Comparison of ENCODE assay signal across 15 cellular contexts in genomic region chr2:8241317-8241716, GRCh38.
DNase-seq lines count a peak whose midpoint lies in the region; ATAC-seq and TF ChIP-seq lines count a peak whose summit lies in the region.
"Had no signal": no experiment of that assay in that cellular context is flagged by ENCODE, and none has a peak within 500 bp of the region (broad histone marks: within the 10 kb centered on the region; RNA-seq: fewer than 3 reads in every experiment).

No MANE protein-coding gene starts in this region.

- H3K9me3 Mint-ChIP-seq in activated naive CD8-positive, alpha-beta T cell treated with anti-CD3 and anti-CD28 coated beads, Interleukin-2, amount 50 U/mL, for 24 hours = peaks cover 18% of the 10 kb centered on the region
- peaks cover 22% of the 10 kb centered on the region for H3K9me3 Mint-ChIP-seq in activated naive CD8-positive, alpha-beta T cell treated with anti-CD3 and anti-CD28 coated beads for 36 hours
- peaks cover 0 to 2% of the 10 kb centered on the region in 2 donors for H3K9me3 Mint-ChIP-seq in natural killer cell

- peak overlapping the region; percentile 15 for H3K27ac Mint-ChIP-seq in activated naive CD8-positive, alpha-beta T cell treated with anti-CD3 and anti-CD28 coated beads, Interleukin-2, amount 50 U/mL, for 24 hours
- H3K27ac Mint-ChIP-seq in activated naive CD8-positive, alpha-beta T cell treated with anti-CD3 and anti-CD28 coated beads for 36 hours = no peak overlapping the region
- H3K27ac Mint-ChIP-seq in natural killer cell = peak overlapping the region; percentile 70 to 76
- H3K27ac Mint-ChIP-seq: CD4-positive, alpha-beta T cell had no signal

- no peak overlapping the region for H3K4me3 Mint-ChIP-seq in activated naive CD8-positive, alpha-beta T cell treated with anti-CD3 and anti-CD28 coated beads, Interleukin-2, amount 50 U/mL, for 24 hours
- no peak overlapping the region for H3K4me3 Mint-ChIP-seq in activated naive CD8-positive, alpha-beta T cell treated with anti-CD3 and anti-CD28 coated beads for 36 hours
- no peak overlapping the region for H3K4me3 Mint-ChIP-seq in natural killer cell
- H3K4me3 Mint-ChIP-seq: CD4-positive, alpha-beta T cell had no signal

- intact Hi-C loops in natural killer cell (cut with micrococcal nuclease) = no loop called here

- H3K27me3 Mint-ChIP-seq in activated naive CD8-positive, alpha-beta T cell treated with anti-CD3 and anti-CD28 coated beads, Interleukin-2, amount 50 U/mL, for 24 hours = peaks cover 7% of the 10 kb centered on the region
- peaks cover 22% of the 10 kb centered on the region for H3K27me3 Mint-ChIP-seq in activated naive CD8-positive, alpha-beta T cell treated with anti-CD3 and anti-CD28 coated beads for 36 hours
- H3K27me3 Mint-ChIP-seq in natural killer cell (ENCODE audit: low read depth in 2 of 2) = no peaks in the 10 kb centered on the region

- H3K36me3 Mint-ChIP-seq in activated naive CD8-positive, alpha-beta T cell treated with anti-CD3 and anti-CD28 coated beads, Interleukin-2, amount 50 U/mL, for 24 hours (ENCODE audit: low read depth) = no peaks in the 10 kb centered on the region
- H3K36me3 Mint-ChIP-seq in activated naive CD8-positive, alpha-beta T cell treated with anti-CD3 and anti-CD28 coated beads for 36 hours = peaks cover 4% of the 10 kb centered on the region
- peaks cover 31% of the 10 kb centered on the region for H3K36me3 Mint-ChIP-seq in natural killer cell

- no peak for ATAC-seq in activated naive CD8-positive, alpha-beta T cell treated with anti-CD3 and anti-CD28 coated beads, Interleukin-2, amount 50 U/mL, for 24 hours
- no peak for ATAC-seq in natural killer cell
- ATAC-seq: Right ventricle myocardium inferior had no signal

- H3K4me1 Mint-ChIP-seq in activated naive CD8-positive, alpha-beta T cell treated with anti-CD3 and anti-CD28 coated beads, Interleukin-2, amount 50 U/mL, for 24 hours = peaks cover 24% of the 10 kb centered on the region
- peaks cover 16% of the 10 kb centered on the region for H3K4me1 Mint-ChIP-seq in activated naive CD8-positive, alpha-beta T cell treated with anti-CD3 and anti-CD28 coated beads for 36 hours
- peaks cover 33 to 61% of the 10 kb centered on the region in 2 donors for H3K4me1 Mint-ChIP-seq in natural killer cell

- no peak for TF ChIP-seq CTCF in natural killer cell (IDR thresholded peaks at IDR 0.05)

- DNase-seq in activated naive CD8-positive, alpha-beta T cell treated with anti-CD3 and anti-CD28 coated beads, Interleukin-2, amount 50 U/mL, for 24 hours = no peak
- no peak for DNase-seq in activated naive CD8-positive, alpha-beta T cell treated with anti-CD3 and anti-CD28 coated beads for 36 hours
- DNase-seq in ecto neural progenitor cell (ENCODE audit: low spot score) (peak; percentile 24), natural killer cell (no peak), dedifferentiated amniotic fluid mesenchymal stem cell (ENCODE audit: extremely low spot score) (no peak), Ammon's horn (ENCODE audit: low spot score) (no peak), NCI-H2196 treated with DMSO at 0.1 percent for 48 hours (lab: John Stamatoyannopoulos, UW; ENCODE audit: unreplicated experiment) (no peak), NCI-H774 (lab: John Stamatoyannopoulos, UW) (no peak)
- DNase-seq: CD4-positive, alpha-beta T cell; DMS79; KBM-7; NCI-H1048; NCI-H226; NCI-H69 had no signal
